In the genomic region with DNA sequence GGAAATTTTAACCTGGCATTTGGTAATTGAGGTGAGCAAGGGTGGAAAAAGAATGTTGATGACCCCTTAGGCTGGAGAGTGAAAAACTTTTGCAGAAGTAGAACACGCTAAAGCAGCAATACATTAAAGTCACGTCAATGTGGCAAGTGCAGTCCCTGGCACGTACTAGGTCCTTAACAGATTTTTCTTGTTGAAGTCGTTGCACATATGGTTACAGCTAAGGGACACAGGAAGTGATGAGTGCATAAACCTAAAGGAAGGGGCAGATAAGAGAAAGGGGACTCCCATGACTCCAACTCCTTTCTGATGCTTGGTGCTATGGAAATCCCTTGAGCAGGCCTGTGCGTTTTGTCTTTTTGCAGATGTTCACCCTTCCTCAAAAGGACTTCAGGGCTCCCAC, we compare ENCODE assay signal across 1 cellular context.
TF ChIP-seq lines count a peak whose summit lies in the region.

No MANE protein-coding gene starts in this region.

TF ChIP-seq in GM12878, 131 proteins besides CTCF, POLR2A, EP300 and RAD21:
- no peak for TF ChIP-seq DPF2 (IDR thresholded peaks at IDR 0.05)
- no peak for TF ChIP-seq SIX5 (IDR thresholded peaks at IDR 0.05; ENCODE audit: low read depth, low read length, severe bottlenecking)
- TF ChIP-seq EZH2 (IDR thresholded peaks at IDR 0.05; ENCODE audit: borderline replicate concordance, control insufficient read depth, low read depth, low read length) = no peak
- no peak for TF ChIP-seq ZZZ3 (IDR thresholded peaks at IDR 0.05; ENCODE audit: control insufficient read depth, insufficient read length, low read depth)
